ENCODE assay signal across 29 cellular contexts in the genomic region with DNA sequence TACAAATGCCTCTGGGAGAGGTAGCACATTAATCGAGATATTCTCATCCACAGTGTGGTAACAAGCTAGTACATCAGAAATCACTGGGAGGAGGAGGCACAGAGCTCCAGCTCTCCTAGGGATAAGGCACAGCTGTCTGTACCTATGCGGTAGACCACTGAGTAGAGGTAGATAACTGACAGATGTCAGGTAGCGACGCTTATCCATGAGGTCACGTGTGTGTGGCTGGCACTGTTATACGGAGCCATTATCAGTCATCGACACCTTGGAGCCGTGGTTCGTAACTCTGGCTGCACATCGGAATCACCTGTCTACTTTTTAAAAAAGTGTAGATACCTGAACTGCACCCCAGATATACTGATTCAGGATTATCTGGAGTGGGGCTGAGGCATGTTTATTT.
"Had no signal": no experiment of that assay in that cellular context is flagged by ENCODE, and none has a peak within 500 bp of the region (broad histone marks: within the 10 kb centered on the region; RNA-seq: fewer than 3 reads in every experiment).

No MANE protein-coding gene starts in this region.

- H3K27ac Mint-ChIP-seq: nephron progenitor cell; progenitor cell of endocrine pancreas; stimulated activated naive B cell treated with anti-CD40 and anti-IgM and Interleukin-4, amounts not matched to agents 10 μg/mL and 1 μg/mL and 100 μg/mL, for 72 hours; stimulated activated naive CD8-positive, alpha-beta T cell treated with anti-CD3 and anti-CD28 coated beads, Interleukin-15, Interleukin-2, amounts not matched to agents 100 ng/mL and 50 ng/mL, for 24 hours had no signal

- H3K27ac ChIP-seq: ovary, parathyroid adenoma, psoas muscle, right lobe of liver, sigmoid colon, stomach, thoracic aorta, thyroid gland, tibial nerve, upper lobe of left lung, vagina had no signal

- H2AFZ ChIP-seq: parathyroid adenoma had no signal

- H3K4me3 ChIP-seq: ovary, psoas muscle, right lobe of liver, sigmoid colon, stomach, thoracic aorta, thyroid gland, tibial nerve, upper lobe of left lung, vagina had no signal

- FAIRE-seq: small intestine, urothelium cell line had no signal

- H3K27me3 Mint-ChIP-seq: naive thymus-derived CD8-positive, alpha-beta T cell; stimulated activated naive CD8-positive, alpha-beta T cell treated with anti-CD3 and anti-CD28 coated beads, Interleukin-15, Interleukin-2, amounts not matched to agents 100 ng/mL and 50 ng/mL, for 24 hours had no signal

- H3K9ac ChIP-seq: parathyroid adenoma had no signal

- ATAC-seq: naive thymus-derived CD8-positive, alpha-beta T cell; psoas muscle; right cardiac atrium; right lobe of liver; stimulated activated effector memory CD8-positive, alpha-beta T cell treated with anti-CD3 and anti-CD28 coated beads, Interleukin-12 subunit alpha, Interleukin-12 subunit beta, amount 100 ng/mL, for 72 hours; stimulated activated naive B cell treated with anti-CD40 and anti-IgM and Interleukin-4, amounts not matched to agents 10 μg/mL and 1 μg/mL and 100 μg/mL, for 72 hours had no signal

- H3K9me3 Mint-ChIP-seq: naive thymus-derived CD8-positive, alpha-beta T cell; nephron progenitor cell; neural crest cell; stimulated activated effector memory CD8-positive, alpha-beta T cell treated with anti-CD3 and anti-CD28 coated beads, Interleukin-12 subunit alpha, Interleukin-12 subunit beta, amount 100 ng/mL, for 72 hours; stimulated activated naive B cell treated with anti-CD40 and anti-IgM and Interleukin-4, amounts not matched to agents 10 μg/mL and 1 μg/mL and 100 μg/mL, for 72 hours; stimulated activated naive CD8-positive, alpha-beta T cell treated with anti-CD3 and anti-CD28 coated beads, Interleukin-15, Interleukin-2, amounts not matched to agents 100 ng/mL and 50 ng/mL, for 24 hours had no signal

- DNase-seq: naive thymus-derived CD8-positive, alpha-beta T cell; nephron progenitor cell; occipital lobe; ovary; posterior cingulate gyrus; psoas muscle; right cardiac atrium; right lobe of liver; sigmoid colon; small intestine; stimulated activated CD4-positive, alpha-beta T cell treated with anti-CD3 and anti-CD28 coated beads, Interleukin-15, amount 100 ng/mL, for 24 hours; stimulated activated CD4-positive, alpha-beta T cell treated with anti-CD3 and anti-CD28 coated beads, Interleukin-2, amount 100 ng/mL, for 24 hours; stimulated activated CD4-positive, alpha-beta T cell treated with anti-CD3 and anti-CD28 coated beads, Interleukin-2, amount 100 ng/mL, for 48 hours; stimulated activated CD4-positive, alpha-beta T cell treated with anti-CD3 and anti-CD28 coated beads, Interleukin-4, amount 100 ng/mL, for 24 hours; stimulated activated naive B cell treated with anti-CD40 and anti-IgM and Interleukin-4, amounts not matched to agents 10 μg/mL and 1 μg/mL and 100 μg/mL, for 72 hours; stimulated activated naive CD4-positive, alpha-beta T cell treated with Interleukin-2 at 50 U/mL for 16 hours; stomach; thyroid gland; trophoblast cell; upper lobe of left lung had no signal

- H3K9me3 ChIP-seq: ovary, psoas muscle, right lobe of liver, sigmoid colon, stomach, thoracic aorta, thyroid gland, tibial nerve, upper lobe of left lung, vagina had no signal

- H3K79me2 ChIP-seq: parathyroid adenoma had no signal

- H3K27me3 ChIP-seq: ovary, right lobe of liver, thyroid gland, tibial nerve, upper lobe of left lung, vagina had no signal

- H3K4me1 ChIP-seq: parathyroid adenoma, psoas muscle, right lobe of liver, sigmoid colon, stomach, thyroid gland, tibial nerve, upper lobe of left lung, vagina had no signal

- H3K4me3 Mint-ChIP-seq: naive thymus-derived CD8-positive, alpha-beta T cell; nephron progenitor cell; neural crest cell; stimulated activated effector memory CD8-positive, alpha-beta T cell treated with anti-CD3 and anti-CD28 coated beads, Interleukin-12 subunit alpha, Interleukin-12 subunit beta, amount 100 ng/mL, for 72 hours; stimulated activated naive B cell treated with anti-CD40 and anti-IgM and Interleukin-4, amounts not matched to agents 10 μg/mL and 1 μg/mL and 100 μg/mL, for 72 hours; stimulated activated naive CD8-positive, alpha-beta T cell treated with anti-CD3 and anti-CD28 coated beads, Interleukin-15, Interleukin-2, amounts not matched to agents 100 ng/mL and 50 ng/mL, for 24 hours had no signal

- H3K4me1 Mint-ChIP-seq: neural crest cell had no signal

- H3K36me3 ChIP-seq: ovary, right lobe of liver, sigmoid colon, stomach, thoracic aorta, thyroid gland, tibial nerve, upper lobe of left lung, vagina had no signal
